18 cellular contexts compared by ENCODE assay signal in the genomic region with DNA sequence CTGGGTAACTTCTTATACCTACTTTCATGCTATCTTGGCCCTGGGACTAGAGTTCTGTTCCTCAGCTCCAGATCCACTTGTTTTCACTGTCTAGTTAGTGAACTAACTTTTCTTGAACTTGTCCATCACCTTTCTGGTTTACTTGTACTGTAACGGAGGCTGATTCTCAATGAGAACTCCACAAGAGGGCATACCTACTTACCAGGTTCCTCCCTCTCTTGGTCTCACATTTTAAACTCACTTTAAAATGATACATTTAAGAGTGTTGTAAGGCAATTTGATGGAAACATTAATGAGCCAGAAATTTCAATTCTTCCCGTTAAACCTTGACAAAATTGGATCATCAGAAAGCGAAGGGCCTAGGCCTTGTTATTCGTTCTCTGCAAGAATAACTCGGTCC.
DNase-seq lines count a peak whose midpoint lies in the region; ATAC-seq and TF ChIP-seq lines count a peak whose summit lies in the region.
"Had no signal": no experiment of that assay in that cellular context is flagged by ENCODE, and none has a peak within 500 bp of the region (broad histone marks: within the 10 kb centered on the region; RNA-seq: fewer than 3 reads in every experiment).

No MANE protein-coding gene starts in this region.

- no peak overlapping the region for H3K9ac ChIP-seq in trophoblast cell (ENCODE audit: low read length)

- no peaks in the 10 kb centered on the region for H3K4me1 ChIP-seq in trophoblast cell (ENCODE audit: control insufficient read depth in 1 of 2, insufficient read depth in 2 of 2, low read length in 2 of 2)

- no peaks in the 10 kb centered on the region for H3K36me3 ChIP-seq in trophoblast cell (ENCODE audit: control insufficient read depth in 1 of 2, insufficient read depth in 2 of 2, low read length in 2 of 2)
- H3K36me3 ChIP-seq: MG63 had no signal

- H3K79me2 ChIP-seq in trophoblast cell (ENCODE audit: control insufficient read depth, insufficient read depth, low read length, poor library complexity), result no peaks in the 10 kb centered on the region

- no peak overlapping the region for H4K8ac ChIP-seq in trophoblast cell (ENCODE audit: low read depth, low read length)

- no CpG with 5 or more reads among the region's 5 CpGs for WGBS in trophoblast cell (ENCODE audit: extremely low coverage, insufficient coverage, insufficient read length)

- peak; percentile 7 for DNase-seq in NCI-H2171 treated with DMSO at 0.1 percent for 48 hours (lab: John Stamatoyannopoulos, UW)
- DNase-seq in NCI-H2171 (lab: John Stamatoyannopoulos, UW), result no peak
- no peak for DNase-seq in WTC11 (ENCODE audit: low spot score)
- DNase-seq in left lobe of liver (ENCODE audit: low spot score), result no peak
- DNase-seq in trophoblast cell, result no peak
- no peak for DNase-seq in foreskin fibroblast
- no peak for DNase-seq in effector CD4-positive, alpha-beta T cell
- DNase-seq: C1 segment of cervical spinal cord; CD8-positive, alpha-beta memory T cell; DMS79; GOT3; Kasumi-1; MG63; NCI-H1048; NCI-H1436; NCI-H1930; Right ventricle myocardium superior had no signal

- TF ChIP-seq CTCF in WTC11 (IDR thresholded peaks at IDR 0.05), result no peak
- TF ChIP-seq CTCF in foreskin fibroblast (IDR thresholded peaks at IDR 0.05; ENCODE audit: low read depth, low read length), result no peak

- no peak overlapping the region for H3K4me2 ChIP-seq in trophoblast cell (ENCODE audit: low read length)

- no peak overlapping the region for H3K4me3 ChIP-seq in trophoblast cell (ENCODE audit: low read depth, low read length)
- no peak overlapping the region for H3K4me3 ChIP-seq in foreskin fibroblast (ENCODE audit: low read depth in 1 of 2, low read length in 2 of 2)
- H3K4me3 ChIP-seq: MG63 had no signal

- H4K12ac ChIP-seq in trophoblast cell (ENCODE audit: low read depth, low read length), result no peak overlapping the region

- H3K9me3 Mint-ChIP-seq in WTC11, result no peaks in the 10 kb centered on the region

- H3K4ac ChIP-seq in trophoblast cell (ENCODE audit: low read depth, low read length), result no peak overlapping the region

- no peak overlapping the region for H3K18ac ChIP-seq in trophoblast cell (ENCODE audit: low read length)

- H3K14ac ChIP-seq in trophoblast cell (ENCODE audit: low read length), result no peak overlapping the region

- no peak overlapping the region for H2BK5ac ChIP-seq in trophoblast cell (ENCODE audit: low read depth, low read length, poor library complexity)

- POLR2A ChIA-PET in WTC11 (lab: Charles Lee), result no interaction called here

- no peaks in the 10 kb centered on the region for H3K9me3 ChIP-seq in trophoblast cell (ENCODE audit: insufficient read depth, low read depth, low read length)
- H3K9me3 ChIP-seq: MG63 had no signal

- no peak overlapping the region for H2AK5ac ChIP-seq in trophoblast cell (ENCODE audit: low read length)

- H3K4me1 Mint-ChIP-seq in WTC11, result no peaks in the 10 kb centered on the region
- H3K4me1 Mint-ChIP-seq: CD8-positive, alpha-beta memory T cell had no signal

- H4K91ac ChIP-seq in trophoblast cell (ENCODE audit: low read depth, low read length), result no peak overlapping the region

- H3K27ac Mint-ChIP-seq in WTC11, result no peak overlapping the region
- H3K27ac Mint-ChIP-seq: CD8-positive, alpha-beta memory T cell had no signal

- H3K36me3 Mint-ChIP-seq in WTC11, result no peaks in the 10 kb centered on the region
- H3K36me3 Mint-ChIP-seq: CD8-positive, alpha-beta memory T cell had no signal

- no peak overlapping the region for H3K4me3 Mint-ChIP-seq in WTC11
- H3K4me3 Mint-ChIP-seq: CD8-positive, alpha-beta memory T cell had no signal

- H2BK12ac ChIP-seq in trophoblast cell (ENCODE audit: low read length), result no peak overlapping the region

- CTCF ChIA-PET in WTC11 (lab: Charles Lee), result no interaction called here

- H2AFZ ChIP-seq in trophoblast cell (ENCODE audit: insufficient read depth, low read length, poor library complexity), result no peak overlapping the region

- H3K27me3 Mint-ChIP-seq in WTC11 (ENCODE audit: low read depth), result no peaks in the 10 kb centered on the region
- H3K27me3 Mint-ChIP-seq: CD8-positive, alpha-beta memory T cell had no signal

- H3K27ac ChIP-seq in trophoblast cell (ENCODE audit: low read depth, low read length), result no peak overlapping the region

- ATAC-seq in WTC11 (peak; percentile 39; the same call in 1 of the 2 replicates), left lobe of liver (peak; percentile 66)
- ATAC-seq: HCT116 had no signal

- no peak overlapping the region for H2BK120ac ChIP-seq in trophoblast cell (ENCODE audit: insufficient read depth, low read length, poor library complexity)

- no peaks in the 10 kb centered on the region for H3K79me1 ChIP-seq in trophoblast cell (ENCODE audit: low read length)

- no peak overlapping the region for H3K23ac ChIP-seq in trophoblast cell (ENCODE audit: low read length)

- H3K27me3 ChIP-seq in trophoblast cell (ENCODE audit: insufficient read depth, low read length), result no peaks in the 10 kb centered on the region
- H3K27me3 ChIP-seq: MG63 had no signal

TF ChIP-seq in WTC11, 78 proteins besides CTCF, POLR2A, EP300 and RAD21 (continues in another document):
- no peak for TF ChIP-seq NR3C1 (CRISPR knock-in tag; conservative IDR thresholded peaks at IDR 0.05; ENCODE audit: low read depth)
- TF ChIP-seq, protein P1, sequence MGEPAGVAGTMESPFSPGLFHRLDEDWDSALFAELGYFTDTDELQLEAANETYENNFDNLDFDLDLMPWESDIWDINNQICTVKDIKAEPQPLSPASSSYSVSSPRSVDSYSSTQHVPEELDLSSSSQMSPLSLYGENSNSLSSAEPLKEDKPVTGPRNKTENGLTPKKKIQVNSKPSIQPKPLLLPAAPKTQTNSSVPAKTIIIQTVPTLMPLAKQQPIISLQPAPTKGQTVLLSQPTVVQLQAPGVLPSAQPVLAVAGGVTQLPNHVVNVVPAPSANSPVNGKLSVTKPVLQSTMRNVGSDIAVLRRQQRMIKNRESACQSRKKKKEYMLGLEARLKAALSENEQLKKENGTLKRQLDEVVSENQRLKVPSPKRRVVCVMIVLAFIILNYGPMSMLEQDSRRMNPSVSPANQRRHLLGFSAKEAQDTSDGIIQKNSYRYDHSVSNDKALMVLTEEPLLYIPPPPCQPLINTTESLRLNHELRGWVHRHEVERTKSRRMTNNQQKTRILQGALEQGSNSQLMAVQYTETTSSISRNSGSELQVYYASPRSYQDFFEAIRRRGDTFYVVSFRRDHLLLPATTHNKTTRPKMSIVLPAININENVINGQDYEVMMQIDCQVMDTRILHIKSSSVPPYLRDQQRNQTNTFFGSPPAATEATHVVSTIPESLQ (CRISPR knock-in tag; IDR thresholded peaks at IDR 0.05), result no peak
- TF ChIP-seq, protein P2, sequence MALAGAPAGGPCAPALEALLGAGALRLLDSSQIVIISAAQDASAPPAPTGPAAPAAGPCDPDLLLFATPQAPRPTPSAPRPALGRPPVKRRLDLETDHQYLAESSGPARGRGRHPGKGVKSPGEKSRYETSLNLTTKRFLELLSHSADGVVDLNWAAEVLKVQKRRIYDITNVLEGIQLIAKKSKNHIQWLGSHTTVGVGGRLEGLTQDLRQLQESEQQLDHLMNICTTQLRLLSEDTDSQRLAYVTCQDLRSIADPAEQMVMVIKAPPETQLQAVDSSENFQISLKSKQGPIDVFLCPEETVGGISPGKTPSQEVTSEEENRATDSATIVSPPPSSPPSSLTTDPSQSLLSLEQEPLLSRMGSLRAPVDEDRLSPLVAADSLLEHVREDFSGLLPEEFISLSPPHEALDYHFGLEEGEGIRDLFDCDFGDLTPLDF (CRISPR knock-in tag; IDR thresholded peaks at IDR 0.05), result no peak
- TF ChIP-seq ZNF396 (CRISPR knock-in tag; IDR thresholded peaks at IDR 0.05; ENCODE audit: borderline replicate concordance), result no peak
- no peak for TF ChIP-seq SOX15 (CRISPR knock-in tag; IDR thresholded peaks at IDR 0.05)
- TF ChIP-seq ELF4 (CRISPR knock-in tag; IDR thresholded peaks at IDR 0.05; ENCODE audit: low read depth), result no peak
- no peak for TF ChIP-seq SMAD3 (CRISPR knock-in tag; IDR thresholded peaks at IDR 0.05; ENCODE audit: borderline replicate concordance)
- TF ChIP-seq TEAD4 (CRISPR knock-in tag; IDR thresholded peaks at IDR 0.05), result no peak
- TF ChIP-seq NFATC4 (CRISPR knock-in tag; IDR thresholded peaks at IDR 0.05), result no peak
- TF ChIP-seq ZNF423 (CRISPR knock-in tag; IDR thresholded peaks at IDR 0.05), result no peak
- TF ChIP-seq ZNF263 (CRISPR knock-in tag; IDR thresholded peaks at IDR 0.05; ENCODE audit: low read depth), result no peak
- no peak for TF ChIP-seq ETV6 (CRISPR knock-in tag; IDR thresholded peaks at IDR 0.05)
- no peak for TF ChIP-seq TEAD1 (CRISPR knock-in tag; IDR thresholded peaks at IDR 0.05)
- TF ChIP-seq, protein P3, sequence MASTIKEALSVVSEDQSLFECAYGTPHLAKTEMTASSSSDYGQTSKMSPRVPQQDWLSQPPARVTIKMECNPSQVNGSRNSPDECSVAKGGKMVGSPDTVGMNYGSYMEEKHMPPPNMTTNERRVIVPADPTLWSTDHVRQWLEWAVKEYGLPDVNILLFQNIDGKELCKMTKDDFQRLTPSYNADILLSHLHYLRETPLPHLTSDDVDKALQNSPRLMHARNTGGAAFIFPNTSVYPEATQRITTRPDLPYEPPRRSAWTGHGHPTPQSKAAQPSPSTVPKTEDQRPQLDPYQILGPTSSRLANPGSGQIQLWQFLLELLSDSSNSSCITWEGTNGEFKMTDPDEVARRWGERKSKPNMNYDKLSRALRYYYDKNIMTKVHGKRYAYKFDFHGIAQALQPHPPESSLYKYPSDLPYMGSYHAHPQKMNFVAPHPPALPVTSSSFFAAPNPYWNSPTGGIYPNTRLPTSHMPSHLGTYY (CRISPR knock-in tag; IDR thresholded peaks at IDR 0.05), result no peak
- TF ChIP-seq, protein P4, sequence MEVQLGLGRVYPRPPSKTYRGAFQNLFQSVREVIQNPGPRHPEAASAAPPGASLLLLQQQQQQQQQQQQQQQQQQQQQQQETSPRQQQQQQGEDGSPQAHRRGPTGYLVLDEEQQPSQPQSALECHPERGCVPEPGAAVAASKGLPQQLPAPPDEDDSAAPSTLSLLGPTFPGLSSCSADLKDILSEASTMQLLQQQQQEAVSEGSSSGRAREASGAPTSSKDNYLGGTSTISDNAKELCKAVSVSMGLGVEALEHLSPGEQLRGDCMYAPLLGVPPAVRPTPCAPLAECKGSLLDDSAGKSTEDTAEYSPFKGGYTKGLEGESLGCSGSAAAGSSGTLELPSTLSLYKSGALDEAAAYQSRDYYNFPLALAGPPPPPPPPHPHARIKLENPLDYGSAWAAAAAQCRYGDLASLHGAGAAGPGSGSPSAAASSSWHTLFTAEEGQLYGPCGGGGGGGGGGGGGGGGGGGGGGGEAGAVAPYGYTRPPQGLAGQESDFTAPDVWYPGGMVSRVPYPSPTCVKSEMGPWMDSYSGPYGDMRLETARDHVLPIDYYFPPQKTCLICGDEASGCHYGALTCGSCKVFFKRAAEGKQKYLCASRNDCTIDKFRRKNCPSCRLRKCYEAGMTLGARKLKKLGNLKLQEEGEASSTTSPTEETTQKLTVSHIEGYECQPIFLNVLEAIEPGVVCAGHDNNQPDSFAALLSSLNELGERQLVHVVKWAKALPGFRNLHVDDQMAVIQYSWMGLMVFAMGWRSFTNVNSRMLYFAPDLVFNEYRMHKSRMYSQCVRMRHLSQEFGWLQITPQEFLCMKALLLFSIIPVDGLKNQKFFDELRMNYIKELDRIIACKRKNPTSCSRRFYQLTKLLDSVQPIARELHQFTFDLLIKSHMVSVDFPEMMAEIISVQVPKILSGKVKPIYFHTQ (CRISPR knock-in tag; IDR thresholded peaks at IDR 0.05), result no peak
